Comparison of ENCODE assay signal across 10 cellular contexts in the genomic region with DNA sequence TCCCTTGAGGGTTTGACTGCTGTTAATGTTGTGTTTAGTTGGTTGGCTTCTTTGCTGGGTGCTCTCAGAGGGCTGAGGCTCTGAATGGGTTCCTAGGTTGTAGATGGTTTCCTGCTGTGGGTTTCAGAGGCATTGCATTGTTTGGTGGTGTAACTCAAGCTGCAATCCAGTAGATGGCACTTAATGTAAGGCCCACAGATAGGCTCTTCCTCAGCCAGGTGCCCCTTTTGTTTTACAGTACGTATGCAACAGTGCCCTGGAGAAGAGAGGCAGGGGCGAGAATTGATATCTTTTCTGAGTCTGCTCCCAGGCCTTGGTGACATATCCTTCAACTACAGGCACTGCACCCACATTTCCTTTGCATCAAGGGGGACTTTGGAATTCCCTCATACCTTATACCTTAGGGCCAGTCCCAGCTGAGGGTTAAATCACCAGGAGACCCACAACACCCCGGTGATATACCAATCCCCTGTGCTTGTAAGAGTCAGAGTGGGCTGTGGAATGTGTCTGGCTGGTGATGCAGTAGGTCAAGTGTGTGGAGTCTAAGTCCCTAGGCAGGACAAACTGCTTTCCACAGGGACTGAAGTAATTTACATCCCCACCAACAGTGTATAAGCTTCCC. TPM values are rescaled to one million over a fixed set of nuclear protein-coding genes. Genes with fewer than 3 reads are reported as not detected.
A peak's percentile ranks its signal among the peaks of the same experiment; 100 is the strongest.
DNase-seq lines count a peak whose midpoint lies in the region; ATAC-seq, FAIRE-seq and TF ChIP-seq lines count a peak whose summit lies in the region.
"Had no signal": no experiment of that assay in that cellular context is flagged by ENCODE, and none has a peak within 500 bp of the region (broad histone marks: within the 10 kb centered on the region; RNA-seq: fewer than 3 reads in every experiment).

No MANE protein-coding gene starts in this region.

- H3K9me3 Mint-ChIP-seq in naive thymus-derived CD8-positive, alpha-beta T cell: no peaks in the 10 kb centered on the region
- H3K9me3 Mint-ChIP-seq in CD14-positive monocyte: peaks cover 0 to 2% (median 0%) of the 10 kb centered on the region in 7 donors

- no peaks in the 10 kb centered on the region for H3K9me3 ChIP-seq in SK-N-MC (ENCODE audit: low read depth, low read length)
- no peaks in the 10 kb centered on the region for H3K9me3 ChIP-seq in Peyer's patch

- H3K4me3 Mint-ChIP-seq in naive thymus-derived CD8-positive, alpha-beta T cell: no peak overlapping the region
- no peak overlapping the region for H3K4me3 Mint-ChIP-seq in CD14-positive monocyte

- peak; percentile 64 for FAIRE-seq in HTR-8/SVneo (lab: Jason Lieb, UNC)
- FAIRE-seq: A204.1 had no signal

- no peaks in the 10 kb centered on the region for H3K36me3 Mint-ChIP-seq in naive thymus-derived CD8-positive, alpha-beta T cell
- no peaks in the 10 kb centered on the region for H3K36me3 Mint-ChIP-seq in CD14-positive monocyte

- DNase-seq in DMS 273 (lab: John Stamatoyannopoulos, UW; ENCODE audit: unreplicated experiment) (peak; percentile 51), DMS 273 treated with DMSO at 0.1 percent for 48 hours (lab: John Stamatoyannopoulos, UW) (no peak), HTR-8/SVneo (ENCODE audit: insufficient read length, low spot score) (no peak), SK-N-MC (ENCODE audit: low read depth, low spot score) (peak; percentile 42), Peyer's patch (no peak), CD14-positive monocyte (ENCODE audit: low spot score) (no peak)
- DNase-seq in naive thymus-derived CD8-positive, alpha-beta T cell: peak in 1 of 10 donors; percentile 31

- H3K4me1 Mint-ChIP-seq in naive thymus-derived CD8-positive, alpha-beta T cell: peaks cover 3 to 13% (median 8%) of the 10 kb centered on the region in 4 donors
- peaks cover 10% of the 10 kb centered on the region for H3K4me1 Mint-ChIP-seq in CD14-positive monocyte

- no peak overlapping the region for H3K9ac ChIP-seq in SK-N-MC (ENCODE audit: insufficient read length)
- H3K9ac ChIP-seq: parathyroid adenoma had no signal

- no peak for TF ChIP-seq POLR2A in Peyer's patch (IDR thresholded peaks at IDR 0.05)

- no peak for TF ChIP-seq CTCF in Peyer's patch (IDR thresholded peaks at IDR 0.05)
- no peak for TF ChIP-seq CTCF in CD14-positive monocyte (IDR thresholded peaks at IDR 0.05)

- H3K27ac ChIP-seq in SK-N-MC (peak overlapping the region; percentile 52), Peyer's patch (no peak overlapping the region)
- H3K27ac ChIP-seq: parathyroid adenoma had no signal

- POLR2A ChIA-PET in naive thymus-derived CD8-positive, alpha-beta T cell (lab: Charles Lee): no interaction called here

- ATAC-seq in GM21723 (IDR thresholded peaks at IDR 0.05; ENCODE audit: unreplicated experiment): peak; percentile 74
- peak; percentile 58 to 77 for ATAC-seq in naive thymus-derived CD8-positive, alpha-beta T cell

- no peaks in the 10 kb centered on the region for H3K4me1 ChIP-seq in Peyer's patch
- H3K4me1 ChIP-seq: parathyroid adenoma had no signal

- H3K27ac Mint-ChIP-seq in naive thymus-derived CD8-positive, alpha-beta T cell: no peak overlapping the region
- peak overlapping the region in 1 of 7 donors; percentile 20 for H3K27ac Mint-ChIP-seq in CD14-positive monocyte

- no peak overlapping the region for H3K4me3 ChIP-seq in SK-N-MC
- no peak overlapping the region for H3K4me3 ChIP-seq in Peyer's patch

- H3K36me3 ChIP-seq in SK-N-MC (ENCODE audit: insufficient read depth, low read length) (peaks cover 5% of the 10 kb centered on the region; the same call in 1 of the 2 replicates), Peyer's patch (no peaks in the 10 kb centered on the region)

- intact Hi-C loops in CD14-positive monocyte (cut with micrococcal nuclease): no loop called here

- H3K27me3 ChIP-seq in Peyer's patch: no peaks in the 10 kb centered on the region

- peaks cover 0 to 22% (median 11%) of the 10 kb centered on the region in 5 donors for H3K27me3 Mint-ChIP-seq in naive thymus-derived CD8-positive, alpha-beta T cell
- H3K27me3 Mint-ChIP-seq in CD14-positive monocyte (ENCODE audit: low read depth in 3 of 3): peaks cover 0 to 4% (median 2%) of the 10 kb centered on the region in 3 donors

RNA-seq across cellular contexts. Expression of gene UGT3A2, which starts 7.0 kb away (rescaled TPM):
- not detected for total RNA-seq in naive thymus-derived CD8-positive, alpha-beta T cell
- polyA plus RNA-seq in naive thymus-derived CD8-positive, alpha-beta T cell: not detected
- not detected for total RNA-seq in Peyer's patch
- not detected for polyA plus RNA-seq in CD14-positive monocyte

Comparison
In these comparisons a context has a peak if more than half of its experiments do, and no peak if none do; other contexts are left out.
1. DNase-seq: peak in DMS 273 (single experiment) and SK-N-MC (single experiment); none in DMS 273 treated with DMSO at 0.1 percent for 48 hours (single experiment), HTR-8/SVneo (single experiment), Peyer's patch (0 of 3) and CD14-positive monocyte (single experiment).